In genomic region chr4:158678767-158679166, GRCh38 we compare ENCODE assay signal across 28 cellular contexts.
"Had no signal": no experiment of that assay in that cellular context is flagged by ENCODE, and none has a peak within 500 bp of the region (broad histone marks: within the 10 kb centered on the region; RNA-seq: fewer than 3 reads in every experiment).

No MANE protein-coding gene starts in this region.

- H3K36me3 ChIP-seq: colonic mucosa had no signal

- H3K4me3 ChIP-seq: colonic mucosa, coronary artery, dorsolateral prefrontal cortex, esophagus muscularis mucosa, esophagus squamous epithelium, gastrocnemius medialis, gastroesophageal sphincter, heart left ventricle, heart right ventricle had no signal

- H3K9me3 ChIP-seq: colonic mucosa, esophagus muscularis mucosa, esophagus squamous epithelium, gastrocnemius medialis, gastroesophageal sphincter, heart left ventricle, heart right ventricle had no signal

- ATAC-seq: effector memory CD8-positive, alpha-beta T cell; esophagus mucosa; foreskin keratinocyte; gastrocnemius medialis; gastroesophageal sphincter; heart left ventricle; heart right ventricle had no signal

- H3K4me1 ChIP-seq: colonic mucosa, foreskin keratinocyte had no signal

- H3K27me3 ChIP-seq: colonic mucosa, dorsolateral prefrontal cortex, esophagus muscularis mucosa, esophagus squamous epithelium, foreskin keratinocyte, gastrocnemius medialis, gastroesophageal sphincter, heart left ventricle, heart right ventricle had no signal

- H3K27ac ChIP-seq: colonic mucosa, coronary artery, dorsolateral prefrontal cortex, epithelial cell of prostate, esophagus muscularis mucosa, esophagus squamous epithelium, foreskin keratinocyte, gastrocnemius medialis, gastroesophageal sphincter, heart left ventricle, heart right ventricle had no signal

- FAIRE-seq: colon, endometrium, endothelial cell of umbilical vein, frontal cortex had no signal

- DNase-seq: colonic mucosa; cortex of kidney; dermis blood vessel endothelial cell; dorsolateral prefrontal cortex; effector CD4-positive, alpha-beta T cell; effector CD8-positive, alpha-beta T cell; effector memory CD4-positive, alpha-beta T cell; effector memory CD8-positive, alpha-beta T cell; endodermal cell; erythroblast; esophagus squamous epithelium; foreskin fibroblast; foreskin keratinocyte; foreskin melanocyte; gastrocnemius medialis; glutamatergic neuron; head of caudate nucleus; heart left ventricle; heart right ventricle had no signal
